In the genomic region with DNA sequence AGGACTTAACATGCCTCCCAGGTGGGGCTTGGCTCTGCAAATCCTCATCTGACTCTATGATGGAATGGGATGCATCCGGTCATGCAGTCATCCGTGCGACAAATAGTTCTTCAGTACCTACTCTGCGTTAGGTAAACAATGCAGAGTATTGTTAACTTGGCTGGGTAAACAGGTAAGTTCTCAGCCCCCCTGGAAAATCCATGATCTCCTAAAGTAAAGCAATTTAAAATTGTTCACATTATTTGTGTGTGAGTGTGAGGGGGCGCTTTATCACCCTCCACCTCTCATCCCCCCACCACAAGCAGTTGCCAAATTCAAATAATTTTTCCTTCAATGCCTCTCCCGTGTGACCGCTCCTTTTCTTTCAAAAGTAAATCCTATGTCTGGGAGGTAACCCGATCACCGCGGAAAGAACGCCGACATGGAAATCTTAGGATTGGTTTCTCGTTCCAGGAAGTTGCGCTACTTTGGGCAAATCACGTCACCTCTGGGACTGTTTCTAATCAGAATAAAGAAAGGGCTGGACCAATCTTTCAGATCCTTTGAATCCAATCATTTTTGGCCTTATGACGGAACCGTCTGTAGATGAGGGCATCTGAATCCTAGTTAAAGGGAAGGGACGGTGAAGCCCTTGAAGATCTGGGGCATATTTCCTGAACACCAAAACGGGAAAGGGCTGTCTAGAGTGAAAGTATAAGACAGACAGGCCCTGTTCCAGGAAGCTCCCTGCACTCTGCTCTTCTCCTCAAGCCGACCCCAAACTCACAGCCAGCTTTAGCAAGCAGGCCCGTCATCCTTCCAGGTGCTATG, we compare ENCODE assay signal across 10 cellular contexts. TPM values are rescaled to one million over a fixed set of nuclear protein-coding genes. Genes with fewer than 3 reads are reported as not detected.
DNase-seq lines count a peak whose midpoint lies in the region; ATAC-seq and TF ChIP-seq lines count a peak whose summit lies in the region.
"Had no signal": no experiment of that assay in that cellular context is flagged by ENCODE, and none has a peak within 500 bp of the region (broad histone marks: within the 10 kb centered on the region; RNA-seq: fewer than 3 reads in every experiment).

No MANE protein-coding gene starts in this region.

- no peaks in the 10 kb centered on the region for H3K36me3 ChIP-seq in GM23248 (ENCODE audit: low read depth)
- H3K36me3 ChIP-seq in adrenal gland (replicated peaks in 1 of 2): no peaks in the 10 kb centered on the region
- H3K36me3 ChIP-seq in hepatocyte (replicated peaks; ENCODE audit: insufficient read depth, low read depth): no peaks in the 10 kb centered on the region
- H3K36me3 ChIP-seq in gastrocnemius medialis: no peaks in the 10 kb centered on the region
- H3K36me3 ChIP-seq in naive thymus-derived CD4-positive, alpha-beta T cell (ENCODE audit: control insufficient read depth in 2 of 3, insufficient read depth in 3 of 3, low read length in 3 of 3): no peaks in the 10 kb centered on the region

- peaks cover 7% of the 10 kb centered on the region; the same call in 1 of the 2 replicates for H3F3A ChIP-seq in GM23248 (ENCODE audit: insufficient read depth)

- H3K4me1 ChIP-seq in GM23248 (ENCODE audit: insufficient read depth): peaks cover 7% of the 10 kb centered on the region; the same call in 1 of the 2 replicates
- H3K4me1 ChIP-seq in adrenal gland (replicated peaks in 1 of 2): peaks cover 0 to 18% of the 10 kb centered on the region in 2 donors
- H3K4me1 ChIP-seq in hepatocyte (ENCODE audit: insufficient read depth): peaks cover 21% of the 10 kb centered on the region
- peaks cover 6 to 9% of the 10 kb centered on the region in 2 donors for H3K4me1 ChIP-seq in gastrocnemius medialis
- H3K4me1 ChIP-seq in naive thymus-derived CD4-positive, alpha-beta T cell (ENCODE audit: control insufficient read depth in 2 of 2, insufficient read depth in 2 of 2, low read length in 2 of 2): no peaks in the 10 kb centered on the region

- DNase-seq in GM23248 (peak; percentile 75), adrenal gland (peak; percentile 22 to 60 (median 43)), hepatocyte (ENCODE audit: low spot score) (peak; percentile 73), gastrocnemius medialis (peak; percentile 5 to 29), NCI-H1048 (lab: John Stamatoyannopoulos, UW) (no peak)
- DNase-seq in stimulated activated naive B cell treated with anti-CD40 and anti-IgM and Interleukin-4, amounts not matched to agents 10 μg/mL and 1 μg/mL and 100 μg/mL, for 72 hours: no peak
- no peak for DNase-seq in naive thymus-derived CD4-positive, alpha-beta T cell
- DNase-seq: activated CD8-positive, alpha-beta memory T cell treated with anti-CD3 and anti-CD28 coated beads, Interleukin-2, amount 50 U/mL, for 48 hours had no signal

- no peak for TF ChIP-seq CTCF in adrenal gland (IDR thresholded peaks at IDR 0.05)
- TF ChIP-seq CTCF in hepatocyte (IDR thresholded peaks at IDR 0.05; ENCODE audit: poor library complexity): no peak
- TF ChIP-seq CTCF in gastrocnemius medialis (IDR thresholded peaks at IDR 0.05 in 4 of 5, conservative IDR thresholded peaks at IDR 0.05 in 1 of 5): no peak

- H3K4me2 ChIP-seq in GM23248 (ENCODE audit: unreplicated experiment): peak overlapping the region; percentile 69
- peak overlapping the region; percentile 73 for H3K4me2 ChIP-seq in hepatocyte

- peak; percentile 47 to 77 for ATAC-seq in gastrocnemius medialis
- ATAC-seq in GM21576 (IDR thresholded peaks at IDR 0.05; ENCODE audit: unreplicated experiment): no peak
- no peak for ATAC-seq in stimulated activated naive B cell treated with anti-CD40 and anti-IgM and Interleukin-4, amounts not matched to agents 10 μg/mL and 1 μg/mL and 100 μg/mL, for 72 hours (replicated peaks)
- ATAC-seq in naive thymus-derived CD4-positive, alpha-beta T cell: no peak
- ATAC-seq: GM12878 had no signal

- 20 to 23% methylated on average over 21 of the region's 21 CpGs for WGBS in GM23248 (ENCODE audit: low coverage in 1 of 2, low lambda C conversion rate in 2 of 2, missing lambda C conversion rate in 2 of 2), 2 experiments
- 45 to 59% (median 54%) methylated on average over 19 to 21 of the region's 21 CpGs for WGBS in adrenal gland, 4 donors
- WGBS in hepatocyte (ENCODE audit: low lambda C conversion rate, missing lambda C conversion rate): 15% methylated on average over 21 of the region's 21 CpGs

- POLR2A ChIA-PET in naive thymus-derived CD4-positive, alpha-beta T cell (lab: Charles Lee): interaction anchor here (0.7 kb wide), 1 partner anchor 262 kb away, joined by 3 read pairs; no protein-coding TSS in a partner anchor

- peak overlapping the region; percentile 57 for H3K9ac ChIP-seq in GM23248

- H3K9me2 ChIP-seq in GM23248 (ENCODE audit: insufficient read depth): no peaks in the 10 kb centered on the region
- no peaks in the 10 kb centered on the region for H3K9me2 ChIP-seq in hepatocyte (replicated peaks; ENCODE audit: insufficient read depth)

- no peak for TF ChIP-seq POLR2A in adrenal gland (IDR thresholded peaks at IDR 0.05)
- TF ChIP-seq POLR2A in gastrocnemius medialis (IDR thresholded peaks at IDR 0.05): no peak

- CTCF ChIA-PET in naive thymus-derived CD4-positive, alpha-beta T cell (lab: Charles Lee): no interaction called here

- no peaks in the 10 kb centered on the region for H4K20me1 ChIP-seq in GM23248 (ENCODE audit: insufficient read depth)
- H4K20me1 ChIP-seq in hepatocyte (ENCODE audit: insufficient read depth, poor library complexity, severe bottlenecking): no peaks in the 10 kb centered on the region

- H3K27me3 ChIP-seq in GM23248 (replicated peaks; ENCODE audit: insufficient read depth) (no peaks in the 10 kb centered on the region), adrenal gland (no peaks in the 10 kb centered on the region), hepatocyte (no peaks in the 10 kb centered on the region), gastrocnemius medialis (no peaks in the 10 kb centered on the region)
- H3K27me3 ChIP-seq in naive thymus-derived CD4-positive, alpha-beta T cell (ENCODE audit: control insufficient read depth in 2 of 2, insufficient read depth in 2 of 2, low read length in 2 of 2): no peaks in the 10 kb centered on the region

- H3K4me3 Mint-ChIP-seq in stimulated activated naive B cell treated with anti-CD40 and anti-IgM and Interleukin-4, amounts not matched to agents 10 μg/mL and 1 μg/mL and 100 μg/mL, for 72 hours: no peak overlapping the region
- H3K4me3 Mint-ChIP-seq in naive thymus-derived CD4-positive, alpha-beta T cell: no peak overlapping the region

- H3K27ac ChIP-seq in GM23248 (no peak overlapping the region), adrenal gland (peak overlapping the region in 2 of 5 donors; percentile 1 to 35), hepatocyte (peak overlapping the region; percentile 97), gastrocnemius medialis (peak overlapping the region in 3 of 4 donors; percentile 1 to 16 (median 15))
- no peak overlapping the region for H3K27ac ChIP-seq in naive thymus-derived CD4-positive, alpha-beta T cell (ENCODE audit: low read depth, low read length)

- peak overlapping the region; percentile 98 for H2AFZ ChIP-seq in GM23248
- peak overlapping the region; percentile 64 for H2AFZ ChIP-seq in hepatocyte

- no peaks in the 10 kb centered on the region for H3K27me3 Mint-ChIP-seq in stimulated activated naive B cell treated with anti-CD40 and anti-IgM and Interleukin-4, amounts not matched to agents 10 μg/mL and 1 μg/mL and 100 μg/mL, for 72 hours
- H3K27me3 Mint-ChIP-seq in naive thymus-derived CD4-positive, alpha-beta T cell: peaks cover 0 to 6% (median 0%) of the 10 kb centered on the region in 5 donors

- peaks cover 5 to 6% of the 10 kb centered on the region in 2 donors for H3K4me1 Mint-ChIP-seq in stimulated activated naive B cell treated with anti-CD40 and anti-IgM and Interleukin-4, amounts not matched to agents 10 μg/mL and 1 μg/mL and 100 μg/mL, for 72 hours
- H3K4me1 Mint-ChIP-seq in naive thymus-derived CD4-positive, alpha-beta T cell: no peaks in the 10 kb centered on the region

- intact Hi-C loops in adrenal gland (cut with DNase I): no loop called here
- intact Hi-C loops in gastrocnemius medialis (cut with DNase I; ENCODE audit: low total_unique reads): loop anchor here (1.0 kb wide), 1 partner anchor 44 kb away; a partner anchor contains a TSS
- intact Hi-C loops in naive thymus-derived CD4-positive, alpha-beta T cell (cut with micrococcal nuclease): no loop called here

- H3K9me3 ChIP-seq in GM23248 (ENCODE audit: low read depth) (no peaks in the 10 kb centered on the region), adrenal gland (replicated peaks in 1 of 3) (no peaks in the 10 kb centered on the region), hepatocyte (ENCODE audit: low read depth) (no peaks in the 10 kb centered on the region), gastrocnemius medialis (no peaks in the 10 kb centered on the region)
- no peaks in the 10 kb centered on the region for H3K9me3 ChIP-seq in naive thymus-derived CD4-positive, alpha-beta T cell (ENCODE audit: control insufficient read depth in 2 of 3, low read length in 3 of 3)

- H3K27ac Mint-ChIP-seq in stimulated activated naive B cell treated with anti-CD40 and anti-IgM and Interleukin-4, amounts not matched to agents 10 μg/mL and 1 μg/mL and 100 μg/mL, for 72 hours: no peak overlapping the region
- no peak overlapping the region for H3K27ac Mint-ChIP-seq in naive thymus-derived CD4-positive, alpha-beta T cell

- peak overlapping the region; percentile 56 for H3K4me3 ChIP-seq in GM23248
- H3K4me3 ChIP-seq in adrenal gland: peak overlapping the region in 1 of 4 donors; percentile 38
- H3K4me3 ChIP-seq in hepatocyte: peak overlapping the region; percentile 8
- peak overlapping the region; percentile 29 to 51 (median 48) for H3K4me3 ChIP-seq in gastrocnemius medialis
- no peak overlapping the region for H3K4me3 ChIP-seq in naive thymus-derived CD4-positive, alpha-beta T cell (ENCODE audit: low read length)
- H3K4me3 ChIP-seq: GM12878 had no signal

- H3K9me3 Mint-ChIP-seq in stimulated activated naive B cell treated with anti-CD40 and anti-IgM and Interleukin-4, amounts not matched to agents 10 μg/mL and 1 μg/mL and 100 μg/mL, for 72 hours: no peaks in the 10 kb centered on the region
- peaks cover 0 to 1% (median 0%) of the 10 kb centered on the region in 11 donors for H3K9me3 Mint-ChIP-seq in naive thymus-derived CD4-positive, alpha-beta T cell

- H3K79me2 ChIP-seq in GM23248 (ENCODE audit: insufficient read depth): no peaks in the 10 kb centered on the region
- H3K79me2 ChIP-seq in hepatocyte: no peaks in the 10 kb centered on the region

- in situ Hi-C loops in GM23248 (cut with MboI) (no loop called here), gastrocnemius medialis (cut with MboI; ENCODE audit: low sequenced_read_pairs in 4 of 4) (no loop called here)

- no peaks in the 10 kb centered on the region for H3K36me3 Mint-ChIP-seq in stimulated activated naive B cell treated with anti-CD40 and anti-IgM and Interleukin-4, amounts not matched to agents 10 μg/mL and 1 μg/mL and 100 μg/mL, for 72 hours
- H3K36me3 Mint-ChIP-seq in naive thymus-derived CD4-positive, alpha-beta T cell: no peaks in the 10 kb centered on the region

RNA-seq across cellular contexts. Expression of a gene that starts 44.0 kb away (rescaled TPM):
- 8.7 and 10.4 TPM in 2 replicates for total RNA-seq in GM23248 (2014; rRNA removed; shearing (Covaris generic))
- polyA plus RNA-seq in GM23248 (2016; fragmentation: Nextera tagmentation; extraction: Ambion mirVana) (14.4 and 14.7 TPM in 2 replicates), adrenal gland (10 to 100 TPM; 12.5 to 19.9 (median 14.7) TPM), hepatocyte (64.1 and 66.2 TPM in 2 replicates)
- total RNA-seq in adrenal gland (10 to 100 TPM; 13.8 to 69.4 (median 31.3) TPM), hepatocyte (109 and 122 TPM in 2 replicates), gastrocnemius medialis (1 to 10 TPM; 1.5 to 8.6 (median 2.8) TPM)
- total RNA-seq in naive thymus-derived CD4-positive, alpha-beta T cell: 100 to 1,000 TPM in 1 of 5 experiments, 10 to 100 TPM in 4; 80.5 to 114 (median 90.8) TPM
- polyA plus RNA-seq in naive thymus-derived CD4-positive, alpha-beta T cell: 100 to 1,000 TPM in 1 of 2 donors, 10 to 100 TPM in 1; 47.9 to 101 TPM

Comparison
In these comparisons a context has a peak if more than half of its experiments do, and no peak if none do; other contexts are left out.
1. DNase-seq: peak in GM23248 (single experiment), adrenal gland (7 of 7), hepatocyte (single experiment) and gastrocnemius medialis (2 of 2); none in NCI-H1048 (single experiment), stimulated activated naive B cell treated with anti-CD40 and anti-IgM and Interleukin-4, amounts not matched to agents 10 μg/mL and 1 μg/mL and 100 μg/mL, for 72 hours (single experiment) and naive thymus-derived CD4-positive, alpha-beta T cell (0 of 9).
2. H3K27ac ChIP-seq: peak in hepatocyte (single experiment) and gastrocnemius medialis (3 of 4); none in GM23248 (single experiment) and naive thymus-derived CD4-positive, alpha-beta T cell (single experiment).
3. ATAC-seq: peak in gastrocnemius medialis (2 of 2); none in GM21576 (single experiment), stimulated activated naive B cell treated with anti-CD40 and anti-IgM and Interleukin-4, amounts not matched to agents 10 μg/mL and 1 μg/mL and 100 μg/mL, for 72 hours (0 of 2) and naive thymus-derived CD4-positive, alpha-beta T cell (single experiment).